Comparison of ENCODE assay signal across 2 cellular contexts in the genomic region with DNA sequence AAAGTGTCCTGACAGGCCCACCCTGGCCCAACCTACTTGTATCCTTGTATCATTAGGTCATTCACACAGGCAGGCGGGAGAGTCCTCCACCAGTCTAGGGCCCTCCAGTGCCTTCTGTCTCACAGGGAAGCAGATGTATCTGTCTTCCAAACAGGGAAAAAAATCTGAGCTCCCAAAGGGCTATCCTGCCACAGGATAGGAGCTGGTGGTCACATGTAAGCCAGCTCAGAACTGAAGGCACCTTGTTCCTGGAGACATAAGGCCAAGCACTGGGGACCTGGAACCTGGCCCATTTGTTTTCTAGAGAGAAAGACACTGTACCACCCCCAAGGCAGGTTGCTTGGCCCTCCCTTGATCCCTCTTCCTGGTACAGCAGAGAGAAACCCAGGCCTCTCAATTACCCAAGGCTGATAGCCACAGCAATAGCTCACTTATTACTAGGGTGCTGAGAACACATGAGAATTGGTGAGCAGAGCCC.
TF ChIP-seq lines count a peak whose summit lies in the region.

No MANE protein-coding gene starts in this region.

TF ChIP-seq in A549, 52 proteins besides CTCF, POLR2A, EP300 and RAD21:
- TF ChIP-seq ZNF302 (CRISPR knock-in tag; IDR thresholded peaks at IDR 0.05) (no peak), RARB (CRISPR knock-in tag; IDR thresholded peaks at IDR 0.05) (no peak), FOSL2 (IDR thresholded peaks at IDR 0.05) (no peak), FOSL2 (CRISPR knock-in tag; IDR thresholded peaks at IDR 0.05) (no peak), CHD2 (IDR thresholded peaks at IDR 0.05; ENCODE audit: low read length, partially characterized antibody) (no peak), RCOR1 (IDR thresholded peaks at IDR 0.05; ENCODE audit: low read depth, low read length) (no peak), NPAS2 (CRISPR knock-in tag; IDR thresholded peaks at IDR 0.05; ENCODE audit: borderline replicate concordance) (no peak), HOXB13 (CRISPR knock-in tag; IDR thresholded peaks at IDR 0.05; ENCODE audit: low read depth) (no peak), RFX5 (IDR thresholded peaks at IDR 0.05) (no peak), SMC3 (IDR thresholded peaks at IDR 0.05) (no peak), HEYL (CRISPR knock-in tag; IDR thresholded peaks at IDR 0.05) (no peak), SREBF2 (IDR thresholded peaks at IDR 0.05) (no peak), JUN (IDR thresholded peaks at IDR 0.05) (no peak), POLR2AphosphoS2 (conservative IDR thresholded peaks at IDR 0.05; ENCODE audit: low read length) (no peak), PHF8 (IDR thresholded peaks at IDR 0.05; ENCODE audit: borderline replicate concordance, low read depth) (no peak)
- TF ChIP-seq, protein P1, sequence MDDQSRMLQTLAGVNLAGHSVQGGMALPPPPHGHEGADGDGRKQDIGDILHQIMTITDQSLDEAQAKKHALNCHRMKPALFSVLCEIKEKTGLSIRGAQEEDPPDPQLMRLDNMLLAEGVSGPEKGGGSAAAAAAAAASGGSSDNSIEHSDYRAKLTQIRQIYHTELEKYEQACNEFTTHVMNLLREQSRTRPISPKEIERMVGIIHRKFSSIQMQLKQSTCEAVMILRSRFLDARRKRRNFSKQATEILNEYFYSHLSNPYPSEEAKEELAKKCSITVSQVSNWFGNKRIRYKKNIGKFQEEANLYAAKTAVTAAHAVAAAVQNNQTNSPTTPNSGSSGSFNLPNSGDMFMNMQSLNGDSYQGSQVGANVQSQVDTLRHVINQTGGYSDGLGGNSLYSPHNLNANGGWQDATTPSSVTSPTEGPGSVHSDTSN (IDR thresholded peaks at IDR 0.05): no peak
- TF ChIP-seq, protein P2, sequence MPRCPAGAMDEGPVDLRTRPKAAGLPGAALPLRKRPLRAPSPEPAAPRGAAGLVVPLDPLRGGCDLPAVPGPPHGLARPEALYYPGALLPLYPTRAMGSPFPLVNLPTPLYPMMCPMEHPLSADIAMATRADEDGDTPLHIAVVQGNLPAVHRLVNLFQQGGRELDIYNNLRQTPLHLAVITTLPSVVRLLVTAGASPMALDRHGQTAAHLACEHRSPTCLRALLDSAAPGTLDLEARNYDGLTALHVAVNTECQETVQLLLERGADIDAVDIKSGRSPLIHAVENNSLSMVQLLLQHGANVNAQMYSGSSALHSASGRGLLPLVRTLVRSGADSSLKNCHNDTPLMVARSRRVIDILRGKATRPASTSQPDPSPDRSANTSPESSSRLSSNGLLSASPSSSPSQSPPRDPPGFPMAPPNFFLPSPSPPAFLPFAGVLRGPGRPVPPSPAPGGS (IDR thresholded peaks at IDR 0.05): no peak
- TF ChIP-seq, protein P3, sequence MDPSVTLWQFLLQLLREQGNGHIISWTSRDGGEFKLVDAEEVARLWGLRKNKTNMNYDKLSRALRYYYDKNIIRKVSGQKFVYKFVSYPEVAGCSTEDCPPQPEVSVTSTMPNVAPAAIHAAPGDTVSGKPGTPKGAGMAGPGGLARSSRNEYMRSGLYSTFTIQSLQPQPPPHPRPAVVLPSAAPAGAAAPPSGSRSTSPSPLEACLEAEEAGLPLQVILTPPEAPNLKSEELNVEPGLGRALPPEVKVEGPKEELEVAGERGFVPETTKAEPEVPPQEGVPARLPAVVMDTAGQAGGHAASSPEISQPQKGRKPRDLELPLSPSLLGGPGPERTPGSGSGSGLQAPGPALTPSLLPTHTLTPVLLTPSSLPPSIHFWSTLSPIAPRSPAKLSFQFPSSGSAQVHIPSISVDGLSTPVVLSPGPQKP (IDR thresholded peaks at IDR 0.05; ENCODE audit: low read depth, low read length): no peak
- TF ChIP-seq, protein P4, sequence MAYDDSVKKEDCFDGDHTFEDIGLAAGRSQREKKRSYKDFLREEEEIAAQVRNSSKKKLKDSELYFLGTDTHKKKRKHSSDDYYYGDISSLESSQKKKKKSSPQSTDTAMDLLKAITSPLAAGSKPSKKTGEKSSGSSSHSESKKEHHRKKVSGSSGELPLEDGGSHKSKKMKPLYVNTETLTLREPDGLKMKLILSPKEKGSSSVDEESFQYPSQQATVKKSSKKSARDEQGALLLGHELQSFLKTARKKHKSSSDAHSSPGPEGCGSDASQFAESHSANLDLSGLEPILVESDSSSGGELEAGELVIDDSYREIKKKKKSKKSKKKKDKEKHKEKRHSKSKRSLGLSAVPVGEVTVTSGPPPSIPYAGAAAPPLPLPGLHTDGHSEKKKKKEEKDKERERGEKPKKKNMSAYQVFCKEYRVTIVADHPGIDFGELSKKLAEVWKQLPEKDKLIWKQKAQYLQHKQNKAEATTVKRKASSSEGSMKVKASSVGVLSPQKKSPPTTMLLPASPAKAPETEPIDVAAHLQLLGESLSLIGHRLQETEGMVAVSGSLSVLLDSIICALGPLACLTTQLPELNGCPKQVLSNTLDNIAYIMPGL (CRISPR knock-in tag; IDR thresholded peaks at IDR 0.05; ENCODE audit: borderline replicate concordance): no peak

TF ChIP-seq in GM12878, 131 proteins besides CTCF, POLR2A, EP300 and RAD21:
- no peak for TF ChIP-seq EED (IDR thresholded peaks at IDR 0.05; ENCODE audit: low read depth)
- TF ChIP-seq SREBF2 (IDR thresholded peaks at IDR 0.05; ENCODE audit: low read length): no peak
- TF ChIP-seq BRCA1 (IDR thresholded peaks at IDR 0.05; ENCODE audit: low read depth, low read length): no peak
- TF ChIP-seq ZNF622 (IDR thresholded peaks at IDR 0.05): no peak
- no peak for TF ChIP-seq TCF3 (IDR thresholded peaks at IDR 0.05; ENCODE audit: borderline replicate concordance, insufficient read depth, low read depth, low read length)
- no peak for TF ChIP-seq IKZF2 (IDR thresholded peaks at IDR 0.05)
- TF ChIP-seq CHD4 (IDR thresholded peaks at IDR 0.05): no peak
- TF ChIP-seq SIN3A (IDR thresholded peaks at IDR 0.05; ENCODE audit: low read depth, low read length): no peak
- TF ChIP-seq MEF2A (IDR thresholded peaks at IDR 0.05; ENCODE audit: insufficient read depth, low read depth, low read length): no peak
- no peak for TF ChIP-seq POU2F2 (IDR thresholded peaks at IDR 0.05; ENCODE audit: borderline replicate concordance, low read depth, low read length)
- TF ChIP-seq, protein P5, sequence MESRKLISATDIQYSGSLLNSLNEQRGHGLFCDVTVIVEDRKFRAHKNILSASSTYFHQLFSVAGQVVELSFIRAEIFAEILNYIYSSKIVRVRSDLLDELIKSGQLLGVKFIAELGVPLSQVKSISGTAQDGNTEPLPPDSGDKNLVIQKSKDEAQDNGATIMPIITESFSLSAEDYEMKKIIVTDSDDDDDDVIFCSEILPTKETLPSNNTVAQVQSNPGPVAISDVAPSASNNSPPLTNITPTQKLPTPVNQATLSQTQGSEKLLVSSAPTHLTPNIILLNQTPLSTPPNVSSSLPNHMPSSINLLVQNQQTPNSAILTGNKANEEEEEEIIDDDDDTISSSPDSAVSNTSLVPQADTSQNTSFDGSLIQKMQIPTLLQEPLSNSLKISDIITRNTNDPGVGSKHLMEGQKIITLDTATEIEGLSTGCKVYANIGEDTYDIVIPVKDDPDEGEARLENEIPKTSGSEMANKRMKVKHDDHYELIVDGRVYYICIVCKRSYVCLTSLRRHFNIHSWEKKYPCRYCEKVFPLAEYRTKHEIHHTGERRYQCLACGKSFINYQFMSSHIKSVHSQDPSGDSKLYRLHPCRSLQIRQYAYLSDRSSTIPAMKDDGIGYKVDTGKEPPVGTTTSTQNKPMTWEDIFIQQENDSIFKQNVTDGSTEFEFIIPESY (IDR thresholded peaks at IDR 0.05): no peak
- TF ChIP-seq EGR1 (IDR thresholded peaks at IDR 0.05; ENCODE audit: borderline replicate concordance in 1 of 2, low read depth in 2 of 2, low read length in 2 of 2): no peak
- no peak for TF ChIP-seq ZNF217 (IDR thresholded peaks at IDR 0.05)
- TF ChIP-seq MTA3 (IDR thresholded peaks at IDR 0.05; ENCODE audit: borderline replicate concordance, low read length): no peak
- no peak for TF ChIP-seq IKZF1 (conservative IDR thresholded peaks at IDR 0.05)
- TF ChIP-seq, protein P6, sequence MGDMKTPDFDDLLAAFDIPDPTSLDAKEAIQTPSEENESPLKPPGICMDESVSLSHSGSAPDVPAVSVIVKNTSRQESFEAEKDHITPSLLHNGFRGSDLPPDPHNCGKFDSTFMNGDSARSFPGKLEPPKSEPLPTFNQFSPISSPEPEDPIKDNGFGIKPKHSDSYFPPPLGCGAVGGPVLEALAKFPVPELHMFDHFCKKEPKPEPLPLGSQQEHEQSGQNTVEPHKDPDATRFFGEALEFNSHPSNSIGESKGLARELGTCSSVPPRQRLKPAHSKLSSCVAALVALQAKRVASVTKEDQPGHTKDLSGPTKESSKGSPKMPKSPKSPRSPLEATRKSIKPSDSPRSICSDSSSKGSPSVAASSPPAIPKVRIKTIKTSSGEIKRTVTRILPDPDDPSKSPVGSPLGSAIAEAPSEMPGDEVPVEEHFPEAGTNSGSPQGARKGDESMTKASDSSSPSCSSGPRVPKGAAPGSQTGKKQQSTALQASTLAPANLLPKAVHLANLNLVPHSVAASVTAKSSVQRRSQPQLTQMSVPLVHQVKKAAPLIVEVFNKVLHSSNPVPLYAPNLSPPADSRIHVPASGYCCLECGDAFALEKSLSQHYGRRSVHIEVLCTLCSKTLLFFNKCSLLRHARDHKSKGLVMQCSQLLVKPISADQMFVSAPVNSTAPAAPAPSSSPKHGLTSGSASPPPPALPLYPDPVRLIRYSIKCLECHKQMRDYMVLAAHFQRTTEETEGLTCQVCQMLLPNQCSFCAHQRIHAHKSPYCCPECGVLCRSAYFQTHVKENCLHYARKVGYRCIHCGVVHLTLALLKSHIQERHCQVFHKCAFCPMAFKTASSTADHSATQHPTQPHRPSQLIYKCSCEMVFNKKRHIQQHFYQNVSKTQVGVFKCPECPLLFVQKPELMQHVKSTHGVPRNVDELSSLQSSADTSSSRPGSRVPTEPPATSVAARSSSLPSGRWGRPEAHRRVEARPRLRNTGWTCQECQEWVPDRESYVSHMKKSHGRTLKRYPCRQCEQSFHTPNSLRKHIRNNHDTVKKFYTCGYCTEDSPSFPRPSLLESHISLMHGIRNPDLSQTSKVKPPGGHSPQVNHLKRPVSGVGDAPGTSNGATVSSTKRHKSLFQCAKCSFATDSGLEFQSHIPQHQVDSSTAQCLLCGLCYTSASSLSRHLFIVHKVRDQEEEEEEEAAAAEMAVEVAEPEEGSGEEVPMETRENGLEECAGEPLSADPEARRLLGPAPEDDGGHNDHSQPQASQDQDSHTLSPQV (IDR thresholded peaks at IDR 0.05): no peak
